Comparison of ENCODE assay signal across 34 cellular contexts in genomic region chr14:23626946-23627345, GRCh38. TPM values are rescaled to one million over a fixed set of nuclear protein-coding genes. Genes with fewer than 3 reads are reported as not detected.
"Had no signal": no experiment of that assay in that cellular context is flagged by ENCODE, and none has a peak within 500 bp of the region (broad histone marks: within the 10 kb centered on the region; RNA-seq: fewer than 3 reads in every experiment).

No MANE protein-coding gene starts in this region.

- H3K4me3 ChIP-seq: ovary, psoas muscle, skin epidermis, smooth muscle cell, spleen, stomach, thoracic aorta, thyroid gland, tibial nerve, upper lobe of left lung had no signal

- H3K36me3 ChIP-seq: neutrophil, ovary, spleen, stomach, thoracic aorta, thyroid gland, tibial nerve, upper lobe of left lung had no signal

- H3K27me3 ChIP-seq: neutrophil, ovary, spleen, stomach, thyroid gland, tibial nerve, upper lobe of left lung had no signal

- H3K36me3 Mint-ChIP-seq: stimulated activated effector memory CD8-positive, alpha-beta T cell treated with anti-CD3 and anti-CD28 coated beads, Interleukin-12 subunit alpha, Interleukin-12 subunit beta, amount 100 ng/mL, for 72 hours; stimulated activated naive B cell treated with anti-CD40 and anti-IgM and Interleukin-4, amounts not matched to agents 10 μg/mL and 1 μg/mL and 100 μg/mL, for 72 hours had no signal

- H3K27me3 Mint-ChIP-seq: stimulated activated naive CD8-positive, alpha-beta T cell treated with anti-CD3 and anti-CD28 coated beads, Interleukin-15, Interleukin-2, amounts not matched to agents 100 ng/mL and 50 ng/mL, for 24 hours had no signal

- H3K4me1 ChIP-seq: psoas muscle had no signal

- DNase-seq: naive B cell; naive thymus-derived CD8-positive, alpha-beta T cell; nephron progenitor cell; occipital lobe; ovary; posterior cingulate gyrus; psoas muscle; right cardiac atrium; spleen; stimulated activated CD4-positive, alpha-beta T cell treated with anti-CD3 and anti-CD28 coated beads, Interleukin-12 subunit alpha, Interleukin-12 subunit beta, amount 100 ng/mL, for 4 hours; stimulated activated CD4-positive, alpha-beta T cell treated with anti-CD3 and anti-CD28 coated beads, Interleukin-1b, Interleukin-23, amount 100 ng/mL, for 48 hours; stimulated activated CD4-positive, alpha-beta T cell treated with anti-CD3 and anti-CD28 coated beads, Interleukin-4, amount 100 ng/mL, for 24 hours; stimulated activated naive B cell treated with anti-CD40 and anti-IgM and Interleukin-4, amounts not matched to agents 10 μg/mL and 1 μg/mL and 100 μg/mL, for 72 hours; stimulated activated naive CD4-positive, alpha-beta T cell treated with Interleukin-2 at 50 U/mL for 16 hours; stomach; thyroid gland; upper lobe of left lung had no signal

- H3K4me2 ChIP-seq: smooth muscle cell had no signal

- FAIRE-seq: urothelium cell line had no signal

- H3K9me3 ChIP-seq: neutrophil, ovary, psoas muscle, thoracic aorta, thyroid gland had no signal

- ATAC-seq: naive thymus-derived CD8-positive, alpha-beta T cell; natural killer cell treated with Interleukin-12 subunit alpha and Interleukin-12 subunit beta and Interleukin-15 and Interleukin-18, amount 100 ng/mL, for 72 hours; psoas muscle; right cardiac atrium; sciatic nerve; stimulated activated effector memory CD8-positive, alpha-beta T cell treated with anti-CD3 and anti-CD28 coated beads, Interleukin-12 subunit alpha, Interleukin-12 subunit beta, amount 100 ng/mL, for 72 hours; stimulated activated naive B cell treated with anti-CD40 and anti-IgM and Interleukin-4, amounts not matched to agents 10 μg/mL and 1 μg/mL and 100 μg/mL, for 72 hours had no signal

- H3K9ac ChIP-seq: parathyroid adenoma had no signal

- H3K4me3 Mint-ChIP-seq: naive B cell; naive thymus-derived CD8-positive, alpha-beta T cell; natural killer cell treated with Interleukin-12 subunit alpha and Interleukin-12 subunit beta and Interleukin-15 and Interleukin-18, amount 100 ng/mL, for 72 hours; nephron progenitor cell; neural crest cell; stimulated activated effector memory CD8-positive, alpha-beta T cell treated with anti-CD3 and anti-CD28 coated beads, Interleukin-12 subunit alpha, Interleukin-12 subunit beta, amount 100 ng/mL, for 72 hours; stimulated activated naive B cell treated with anti-CD40 and anti-IgM and Interleukin-4, amounts not matched to agents 10 μg/mL and 1 μg/mL and 100 μg/mL, for 72 hours; stimulated activated naive CD8-positive, alpha-beta T cell treated with anti-CD3 and anti-CD28 coated beads, Interleukin-15, Interleukin-2, amounts not matched to agents 100 ng/mL and 50 ng/mL, for 24 hours had no signal

- H3K27ac ChIP-seq: neutrophil, ovary, parathyroid adenoma, psoas muscle, skin epidermis, spleen, stomach, thoracic aorta, thyroid gland, tibial nerve, upper lobe of left lung had no signal

- H3K27ac Mint-ChIP-seq: naive B cell; naive thymus-derived CD8-positive, alpha-beta T cell; natural killer cell treated with Interleukin-12 subunit alpha and Interleukin-12 subunit beta and Interleukin-15 and Interleukin-18, amount 100 ng/mL, for 72 hours; nephron progenitor cell; progenitor cell of endocrine pancreas; stimulated activated effector memory CD8-positive, alpha-beta T cell treated with anti-CD3 and anti-CD28 coated beads, Interleukin-12 subunit alpha, Interleukin-12 subunit beta, amount 100 ng/mL, for 72 hours; stimulated activated naive B cell treated with anti-CD40 and anti-IgM and Interleukin-4, amounts not matched to agents 10 μg/mL and 1 μg/mL and 100 μg/mL, for 72 hours; stimulated activated naive CD8-positive, alpha-beta T cell treated with anti-CD3 and anti-CD28 coated beads, Interleukin-15, Interleukin-2, amounts not matched to agents 100 ng/mL and 50 ng/mL, for 24 hours had no signal

- H3K79me2 ChIP-seq: parathyroid adenoma had no signal

- H2AFZ ChIP-seq: parathyroid adenoma had no signal

RNA-seq across cellular contexts. Expression of gene DHRS2, which starts 9.2 kb away (rescaled TPM):
- total RNA-seq: naive thymus-derived CD8-positive, alpha-beta T cell; neural crest cell; right cardiac atrium; sciatic nerve; subcutaneous adipose tissue; temporal lobe; thoracic aorta; thyroid gland had no signal
- polyA plus RNA-seq: naive thymus-derived CD8-positive, alpha-beta T cell; right cardiac atrium had no signal

RNA-seq across cellular contexts. Expression of gene JPH4, which starts 48.4 kb away (rescaled TPM):
- total RNA-seq: naive thymus-derived CD8-positive, alpha-beta T cell; osteoblast; progenitor cell of endocrine pancreas; renal cortical epithelial cell had no signal
- polyA plus RNA-seq: smooth muscle cell had no signal
